In the genomic region with DNA sequence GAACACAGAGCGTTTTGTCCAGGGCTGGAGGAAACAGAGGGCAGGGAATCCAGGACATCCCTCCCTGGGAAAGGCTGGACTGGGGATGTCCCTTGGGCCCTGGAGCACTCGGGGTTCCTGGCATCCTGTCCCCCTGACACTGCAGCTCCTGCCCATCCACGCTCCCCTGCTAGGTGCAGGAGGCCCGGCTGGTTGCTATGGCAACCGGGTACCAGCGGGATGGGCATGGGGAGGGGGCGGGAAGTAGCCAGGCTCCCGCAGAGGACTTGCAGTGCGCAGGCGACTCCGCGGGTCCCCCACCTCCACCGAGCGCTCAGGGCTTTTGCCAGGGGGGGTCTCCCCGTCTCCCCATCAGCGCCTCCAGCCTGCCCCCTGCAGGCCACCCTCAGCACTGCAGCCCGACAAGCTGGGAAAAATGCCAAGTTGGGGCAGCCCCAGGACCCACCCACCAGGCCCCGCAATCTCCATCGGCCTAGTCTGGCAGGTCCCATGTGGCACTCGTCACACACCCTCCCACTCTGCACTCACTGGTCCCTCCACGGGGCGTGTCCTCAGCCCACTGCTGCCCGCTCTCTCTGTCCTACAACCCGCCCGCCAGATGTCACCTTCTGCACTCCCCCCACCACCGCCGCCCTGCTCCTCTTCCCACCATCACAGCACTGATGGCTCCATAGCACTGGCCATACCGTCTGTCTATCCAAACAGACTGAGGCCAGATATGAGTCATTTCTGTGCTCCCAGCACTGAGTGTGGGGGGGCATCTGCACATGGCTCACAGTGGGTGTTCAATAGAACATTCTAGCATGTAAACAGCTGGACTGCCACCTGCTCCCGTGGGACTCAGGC, we compare ENCODE assay signal across 1 cellular context.
TF ChIP-seq lines count a peak whose summit lies in the region.

No MANE protein-coding gene starts in this region.

TF ChIP-seq in H1, 55 proteins besides CTCF, POLR2A, EP300 and RAD21:
- TF ChIP-seq SIX5 (IDR thresholded peaks at IDR 0.05; ENCODE audit: low read depth, low read length) (no peak), SP1 (IDR thresholded peaks at IDR 0.05; ENCODE audit: low read depth, low read length) (no peak), EZH2 (IDR thresholded peaks at IDR 0.05; ENCODE audit: low read depth, low read length, severe bottlenecking) (no peak), MAFK (IDR thresholded peaks at IDR 0.05; ENCODE audit: low read depth, low read length) (no peak), EGR1 (IDR thresholded peaks at IDR 0.05; ENCODE audit: borderline replicate concordance, low read depth, low read length) (no peak), NANOG (IDR thresholded peaks at IDR 0.05; ENCODE audit: insufficient read depth, low read depth, low read length, poor library complexity, severe bottlenecking) (no peak), CHD2 (IDR thresholded peaks at IDR 0.05; ENCODE audit: low read length) (peak; percentile 10; the same call in 1 of the 2 replicates), KDM4A (IDR thresholded peaks at IDR 0.05; ENCODE audit: low read depth, low read length, severe bottlenecking) (no peak), SAP30 (IDR thresholded peaks at IDR 0.05; ENCODE audit: insufficient read depth, insufficient replicate concordance, low read length) (no peak), JUND (IDR thresholded peaks at IDR 0.05; ENCODE audit: low read length) (no peak), KDM1A (IDR thresholded peaks at IDR 0.05; ENCODE audit: borderline replicate concordance, low read length) (no peak), MAX (IDR thresholded peaks at IDR 0.05) (no peak), GABPA (IDR thresholded peaks at IDR 0.05; ENCODE audit: borderline replicate concordance, insufficient read depth, low read length) (0 out of 2 replicates have a peak, but pooled peaks have one; percentile 26), NRF1 (IDR thresholded peaks at IDR 0.05; ENCODE audit: low read depth, low read length) (no peak), SIN3A (conservative IDR thresholded peaks at IDR 0.05 in 1 of 2, IDR thresholded peaks at IDR 0.05 in 1 of 2; ENCODE audit: low read depth in 1 of 2, low read length in 2 of 2) (0 out of 4 replicates have a peak, but pooled peaks of 1 of the 2 experiments have one; percentile 31), PHF8 (conservative IDR thresholded peaks at IDR 0.05; ENCODE audit: low read depth, low read length) (no peak), RNF2 (IDR thresholded peaks at IDR 0.05; ENCODE audit: borderline replicate concordance, low read depth, low read length, missing control alignments, poor library complexity, severe bottlenecking) (no peak), GTF2F1 (IDR thresholded peaks at IDR 0.05; ENCODE audit: borderline replicate concordance, low read depth, low read length) (no peak), SP4 (IDR thresholded peaks at IDR 0.05; ENCODE audit: low read length) (no peak), CREB1 (IDR thresholded peaks at IDR 0.05) (0 out of 2 replicates have a peak, but pooled peaks have one; percentile 39), E2F6 (IDR thresholded peaks at IDR 0.05) (no peak), CBX8 (IDR thresholded peaks at IDR 0.05; ENCODE audit: borderline replicate concordance, low read depth, low read length) (no peak), TAF7 (optimal IDR thresholded peaks at IDR 0.05; ENCODE audit: borderline replicate concordance, low read depth, low read length) (no peak), POU5F1 (IDR thresholded peaks at IDR 0.05; ENCODE audit: low read depth, low read length) (no peak), CEBPB (IDR thresholded peaks at IDR 0.05; ENCODE audit: low read depth, low read length) (no peak), TEAD4 (IDR thresholded peaks at IDR 0.05; ENCODE audit: low read depth, low read length) (no peak), HDAC2 (IDR thresholded peaks at IDR 0.05; ENCODE audit: borderline replicate concordance in 1 of 2, low read depth in 2 of 2, low read length in 2 of 2) (no peak)
